Comparison of ENCODE assay signal across 20 cellular contexts in genomic region chr1:74681001-74681400, GRCh38. TPM values are rescaled to one million over a fixed set of nuclear protein-coding genes. Genes with fewer than 3 reads are reported as not detected.
DNase-seq lines count a peak whose midpoint lies in the region; ATAC-seq, FAIRE-seq and TF ChIP-seq lines count a peak whose summit lies in the region.
"Had no signal": no experiment of that assay in that cellular context is flagged by ENCODE, and none has a peak within 500 bp of the region (broad histone marks: within the 10 kb centered on the region; RNA-seq: fewer than 3 reads in every experiment).

No MANE protein-coding gene starts in this region.

- POLR2A ChIA-PET in activated B cell treated with CpG ODN at 0.5 μM for 24 hours (lab: Charles Lee), result interaction anchor here (2.1 kb wide), 1 partner anchor 28 kb away, joined by 5 read pairs; no protein-coding TSS in a partner anchor

- CTCF ChIA-PET in activated B cell treated with CpG ODN at 0.5 μM for 24 hours (lab: Charles Lee) (interaction anchor here (1.2 kb wide), 1 partner anchor 9 kb away, joined by 4 read pairs; no protein-coding TSS in a partner anchor), Calu3 (lab: Charles Lee) (no interaction called here)

- H3K9me3 Mint-ChIP-seq in activated B cell treated with CpG ODN at 0.5 μM for 24 hours (no peaks in the 10 kb centered on the region), natural killer cell (no peaks in the 10 kb centered on the region), Calu3 (ENCODE audit: low read depth, unreplicated experiment) (no peaks in the 10 kb centered on the region)
- H3K9me3 Mint-ChIP-seq: CD4-positive, CD25-positive, alpha-beta regulatory T cell; nephron; T-helper 1 cell treated with Interleukin-12 subunit alpha and Interleukin-12 subunit beta and Interleukin-4 antibody, amounts not matched to agents 30 μg/mL and 1 μg/mL, for 36 hours had no signal

- ATAC-seq in GM18868 (IDR thresholded peaks at IDR 0.05; ENCODE audit: unreplicated experiment) (peak; percentile 36), GM21529 (IDR thresholded peaks at IDR 0.05; ENCODE audit: unreplicated experiment) (peak; percentile 41), HG03066 (IDR thresholded peaks at IDR 0.05; ENCODE audit: low read depth, unreplicated experiment) (peak; percentile 36), activated B cell treated with CpG ODN at 0.5 μM for 24 hours (ENCODE audit: low read depth) (no peak), natural killer cell (no peak)

- intact Hi-C loops in activated B cell treated with CpG ODN at 0.5 μM for 24 hours (cut with micrococcal nuclease) (loop anchor here (1.0 kb wide), 1 partner anchor 29 kb away; no protein-coding TSS in a partner anchor), natural killer cell (cut with micrococcal nuclease) (no loop called here), Calu3 (cut with micrococcal nuclease; ENCODE audit: unreplicated experiment) (no loop called here)

- DNase-seq in activated B cell treated with CpG ODN at 0.5 μM for 24 hours, result no peak
- no peak for DNase-seq in urothelium cell line (ENCODE audit: low spot score)
- no peak for DNase-seq in cerebellum (ENCODE audit: low spot score)
- no peak for DNase-seq in natural killer cell
- no peak for DNase-seq in Calu3
- DNase-seq: dorsolateral prefrontal cortex, foreskin melanocyte, IMR-90, islet precursor cell, NCI-H2029 treated with DMSO at 0.1 percent for 48 hours had no signal

- H3K27ac Mint-ChIP-seq in activated B cell treated with CpG ODN at 0.5 μM for 24 hours (no peak overlapping the region), natural killer cell (no peak overlapping the region), Calu3 (ENCODE audit: unreplicated experiment) (no peak overlapping the region)
- H3K27ac Mint-ChIP-seq: activated naive CD8-positive, alpha-beta T cell; CD4-positive, CD25-positive, alpha-beta regulatory T cell; nephron; T-helper 1 cell treated with Interleukin-12 subunit alpha and Interleukin-12 subunit beta and Interleukin-4 antibody, amounts not matched to agents 30 μg/mL and 1 μg/mL, for 36 hours had no signal

- H3K4me1 Mint-ChIP-seq in activated B cell treated with CpG ODN at 0.5 μM for 24 hours (peaks cover 12% of the 10 kb centered on the region), natural killer cell (no peaks in the 10 kb centered on the region), Calu3 (ENCODE audit: low read depth, unreplicated experiment) (no peaks in the 10 kb centered on the region)

- H3K4me3 Mint-ChIP-seq in activated B cell treated with CpG ODN at 0.5 μM for 24 hours, result peak overlapping the region; percentile 2
- no peak overlapping the region for H3K4me3 Mint-ChIP-seq in natural killer cell
- H3K4me3 Mint-ChIP-seq in Calu3 (ENCODE audit: low read depth, unreplicated experiment), result no peak overlapping the region
- H3K4me3 Mint-ChIP-seq: activated naive CD8-positive, alpha-beta T cell; CD4-positive, CD25-positive, alpha-beta regulatory T cell; nephron; T-helper 1 cell treated with Interleukin-12 subunit alpha and Interleukin-12 subunit beta and Interleukin-4 antibody, amounts not matched to agents 30 μg/mL and 1 μg/mL, for 36 hours had no signal

- no peaks in the 10 kb centered on the region for H3K36me3 Mint-ChIP-seq in activated B cell treated with CpG ODN at 0.5 μM for 24 hours (ENCODE audit: low read depth)
- no peaks in the 10 kb centered on the region for H3K36me3 Mint-ChIP-seq in natural killer cell
- H3K36me3 Mint-ChIP-seq in Calu3 (ENCODE audit: insufficient read depth, unreplicated experiment), result no peaks in the 10 kb centered on the region
- H3K36me3 Mint-ChIP-seq: activated naive CD8-positive, alpha-beta T cell; CD4-positive, CD25-positive, alpha-beta regulatory T cell had no signal

- H3K27me3 Mint-ChIP-seq in activated B cell treated with CpG ODN at 0.5 μM for 24 hours (no peaks in the 10 kb centered on the region), natural killer cell (ENCODE audit: low read depth in 2 of 2) (peaks cover 0 to 6% of the 10 kb centered on the region in 2 donors), Calu3 (ENCODE audit: unreplicated experiment) (no peaks in the 10 kb centered on the region)

- no peak for FAIRE-seq in urothelium cell line (lab: Jason Lieb, UNC)

- TF ChIP-seq CTCF in activated B cell treated with CpG ODN at 0.5 μM for 24 hours (IDR thresholded peaks at IDR 0.05), result no peak
- TF ChIP-seq CTCF in natural killer cell (IDR thresholded peaks at IDR 0.05), result no peak
- no peak for TF ChIP-seq CTCF in Calu3 (IDR thresholded peaks at IDR 0.05; ENCODE audit: unreplicated experiment)

- BruUV-seq in Calu3 (replicated peaks; lab: Mats Ljungman, UMichigan), result no TSS peak

RNA-seq across cellular contexts. Expression of gene ERICH3, which starts 7.4 kb away (rescaled TPM):
- 0.44 and 0.49 TPM in 2 replicates for total RNA-seq in activated B cell treated with CpG ODN at 0.5 μM for 24 hours
- total RNA-seq in cerebellum, result 8.7 TPM
- total RNA-seq in natural killer cell, result 1 to 10 TPM in 1 of 3 donors, under 1 TPM in 2; 0.64 to 1.0 (median 0.68) TPM
- total RNA-seq in Calu3 (2022), result 0.15 and 0.35 TPM in 2 replicates
- total RNA-seq: activated CD8-positive, alpha-beta memory T cell treated with anti-CD3 and anti-CD28 coated beads for 36 hours; CD4-positive, CD25-positive, alpha-beta regulatory T cell; IMR-90; OCI-LY7; skeletal muscle tissue had no signal

RNA-seq across cellular contexts. Expression of gene CRYZ, which starts 51.8 kb away (rescaled TPM):
- total RNA-seq in activated B cell treated with CpG ODN at 0.5 μM for 24 hours, result 31.2 and 31.8 TPM in 2 replicates
- total RNA-seq in cerebellum, result 11.0 TPM
- 10 to 100 TPM; 15.2 to 24.1 (median 22.0) TPM for total RNA-seq in natural killer cell
- 132 and 143 TPM in 2 replicates for total RNA-seq in Calu3 (2022)

RNA-seq across cellular contexts. Expression of gene TYW3, which starts 52.0 kb away (rescaled TPM):
- 26.9 and 32.6 TPM in 2 replicates for total RNA-seq in activated B cell treated with CpG ODN at 0.5 μM for 24 hours
- 9.2 TPM for total RNA-seq in cerebellum
- total RNA-seq in natural killer cell, result 10 to 100 TPM in 1 of 3 donors, 1 to 10 TPM in 2; 8.1 to 14.0 (median 8.3) TPM
- total RNA-seq in Calu3 (2022), result 29.1 and 31.3 TPM in 2 replicates

Comparison
In these comparisons a context has a peak if more than half of its experiments do, and no peak if none do; other contexts are left out.
1. ATAC-seq: peak in GM18868 (single experiment), GM21529 (single experiment) and HG03066 (single experiment); none in activated B cell treated with CpG ODN at 0.5 μM for 24 hours (single experiment) and natural killer cell (0 of 3).